ENCODE assay signal across 8 cellular contexts in the genomic region with DNA sequence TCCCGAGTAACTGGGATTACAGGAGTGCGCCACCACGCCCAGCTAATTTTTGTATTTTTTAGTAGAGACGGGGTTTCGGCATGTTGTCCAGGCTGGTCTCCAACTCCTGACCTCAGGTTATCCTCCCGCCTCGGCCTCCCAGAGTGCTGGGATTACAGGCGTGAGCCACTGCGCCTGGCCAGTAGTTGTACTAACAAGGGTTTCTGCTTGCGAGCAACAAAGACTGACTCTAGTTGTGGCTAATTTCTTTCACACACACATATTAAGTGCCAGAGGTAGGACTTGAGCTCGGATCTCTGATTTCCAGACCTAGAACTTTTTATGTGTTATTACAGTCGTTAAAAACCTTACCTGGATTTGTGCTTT. TPM values are rescaled to one million over a fixed set of nuclear protein-coding genes. Genes with fewer than 3 reads are reported as not detected.
DNase-seq lines count a peak whose midpoint lies in the region; ATAC-seq and TF ChIP-seq lines count a peak whose summit lies in the region.

No MANE protein-coding gene starts in this region.

- H3K4me1 Mint-ChIP-seq in glutamatergic neuron (ENCODE audit: low read depth, unreplicated experiment): peaks cover 12% of the 10 kb centered on the region

- H3K4me3 Mint-ChIP-seq in glutamatergic neuron (ENCODE audit: unreplicated experiment): peak overlapping the region; percentile 91

- H3K36me3 Mint-ChIP-seq in glutamatergic neuron (ENCODE audit: unreplicated experiment): no peaks in the 10 kb centered on the region

- peaks cover 1% of the 10 kb centered on the region for H3K9me3 Mint-ChIP-seq in glutamatergic neuron (ENCODE audit: unreplicated experiment)

- H3K27ac Mint-ChIP-seq in glutamatergic neuron (ENCODE audit: unreplicated experiment): peak overlapping the region; percentile 56

- in situ Hi-C loops in gastrocnemius medialis (cut with MboI; ENCODE audit: low sequenced_read_pairs in 4 of 4): no loop called here

- peaks cover 0 to 11% of the 10 kb centered on the region in 2 donors for H3K36me3 ChIP-seq in gastrocnemius medialis

- ATAC-seq in GM21526 (IDR thresholded peaks at IDR 0.05; ENCODE audit: low FRiP score, unreplicated experiment) (peak; percentile 1), gastrocnemius medialis (peak in 1 of 2 donors; percentile 7)

- H3K4me1 ChIP-seq in gastrocnemius medialis: peaks cover 18 to 19% of the 10 kb centered on the region in 2 donors

- no peaks in the 10 kb centered on the region for H3K9me3 ChIP-seq in gastrocnemius medialis

- DNase-seq in glutamatergic neuron (no peak), gastrocnemius medialis (no peak), SHP77 treated with DMSO at 0.1 percent for 48 hours (lab: John Stamatoyannopoulos, UW) (no peak), DMS153 (lab: John Stamatoyannopoulos, UW) (no peak), epidermal melanocyte (ENCODE audit: insufficient read length, low spot score) (no peak), cerebellar nuclear complex (lab: John Stamatoyannopoulos, UW) (no peak)

- TF ChIP-seq CTCF in VCaP (conservative IDR thresholded peaks at IDR 0.05) (no peak), glutamatergic neuron (IDR thresholded peaks at IDR 0.05; ENCODE audit: partially characterized antibody, unreplicated experiment) (no peak), gastrocnemius medialis (IDR thresholded peaks at IDR 0.05 in 4 of 5, conservative IDR thresholded peaks at IDR 0.05 in 1 of 5) (no peak)

- H3K27ac ChIP-seq in VCaP (peak overlapping the region; percentile 85), gastrocnemius medialis (peak overlapping the region; percentile 74 to 85 (median 83))

- intact Hi-C loops in gastrocnemius medialis (cut with DNase I; ENCODE audit: low total_unique reads): loop anchor here (5.0 to 10.0 kb wide), 2 partner anchors 481 to 583 kb away; a partner anchor contains a TSS

- no peaks in the 10 kb centered on the region for H3K27me3 ChIP-seq in gastrocnemius medialis

- peaks cover 3% of the 10 kb centered on the region for H3K27me3 Mint-ChIP-seq in glutamatergic neuron (ENCODE audit: unreplicated experiment)

- TF ChIP-seq POLR2A in gastrocnemius medialis (IDR thresholded peaks at IDR 0.05): no peak

- H3K4me3 ChIP-seq in gastrocnemius medialis: peak overlapping the region; percentile 77 to 90 (median 82)

RNA-seq across cellular contexts. Expression of a gene that starts 0.6 kb away (rescaled TPM):
- 66.8 TPM for total RNA-seq in glutamatergic neuron (ENCODE audit: unreplicated experiment)
- 10 to 100 TPM in 2 of 4 donors, 1 to 10 TPM in 2; 7.5 to 19.5 (median 10.8) TPM for total RNA-seq in gastrocnemius medialis
